Comparison of ENCODE assay signal across 9 cellular contexts in the genomic region with DNA sequence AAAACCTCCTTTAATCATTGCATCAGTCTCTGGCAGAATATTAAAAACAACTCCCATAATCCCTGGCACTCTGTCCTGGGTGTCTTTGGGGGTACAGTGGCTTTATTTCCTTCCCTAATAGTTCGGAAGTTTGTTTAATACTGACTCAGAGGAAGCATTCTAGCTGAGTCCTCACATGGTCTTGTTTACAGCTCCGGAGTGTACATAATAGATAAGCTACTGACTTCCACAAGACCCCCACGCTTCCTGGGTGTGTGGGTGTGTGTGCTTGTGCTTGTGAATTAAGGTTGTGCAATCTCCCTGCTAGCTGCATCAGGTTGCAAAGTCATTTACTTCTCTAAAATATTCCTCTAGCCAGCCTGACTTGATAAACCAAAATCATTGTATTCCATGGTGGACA.
DNase-seq lines count a peak whose midpoint lies in the region; ATAC-seq and TF ChIP-seq lines count a peak whose summit lies in the region.
"Had no signal": no experiment of that assay in that cellular context is flagged by ENCODE, and none has a peak within 500 bp of the region (broad histone marks: within the 10 kb centered on the region; RNA-seq: fewer than 3 reads in every experiment).

No MANE protein-coding gene starts in this region.

- no peaks in the 10 kb centered on the region for H3K79me2 ChIP-seq in HCT116 (ENCODE audit: insufficient read depth, low read length)

- H3K27ac Mint-ChIP-seq in activated CD4-positive, alpha-beta memory T cell treated with anti-CD3 and anti-CD28 coated beads for 36 hours: no peak overlapping the region

- H3K27me3 Mint-ChIP-seq in activated CD4-positive, alpha-beta memory T cell treated with anti-CD3 and anti-CD28 coated beads for 36 hours: peaks cover 11% of the 10 kb centered on the region

- no peaks in the 10 kb centered on the region for H3K9me3 Mint-ChIP-seq in activated CD4-positive, alpha-beta memory T cell treated with anti-CD3 and anti-CD28 coated beads for 36 hours

- RAD21 ChIA-PET in HCT116 (lab: Charles Lee; ENCODE audit: low non-redundant PET in 1 of 2, low total read pairs in 2 of 2, uncharacterized antibody in 2 of 2, unreplicated experiment in 2 of 2): interaction anchor here in 1 of 2 experiments (1.0 kb wide), 1 partner anchor 58 kb away, joined by 3 read pairs; no protein-coding TSS in a partner anchor

- TF ChIP-seq CTCF in HCT116 (IDR thresholded peaks at IDR 0.05 in 2 of 3, conservative IDR thresholded peaks at IDR 0.05 in 1 of 3; ENCODE audit: borderline replicate concordance in 1 of 3, insufficient read depth in 1 of 3, low read depth in 2 of 3, low read length in 2 of 3): no peak

- H3K36me3 Mint-ChIP-seq in activated CD4-positive, alpha-beta memory T cell treated with anti-CD3 and anti-CD28 coated beads for 36 hours: no peaks in the 10 kb centered on the region

- POLR2A ChIA-PET in HCT116 (lab: Charles Lee): interaction anchor here (0.7 to 1.5 kb wide), 8 partner anchors 8 to 58 kb away, joined by 3 to 7 read pairs (median 4); no protein-coding TSS in a partner anchor
- POLR2A ChIA-PET in activated CD4-positive, alpha-beta memory T cell treated with anti-CD3 and anti-CD28 coated beads for 36 hours (lab: Charles Lee): no interaction called here

- no peaks in the 10 kb centered on the region for H3K27me3 ChIP-seq in HCT116 (ENCODE audit: insufficient read depth, low read length)

- no peaks in the 10 kb centered on the region for H3K9me2 ChIP-seq in HCT116 (ENCODE audit: insufficient read depth)

- H3K4me3 ChIP-seq in HCT116 (replicated peaks in 1 of 2; ENCODE audit: low read depth in 1 of 2, low read length in 2 of 2): no peak overlapping the region

- H3K4me1 Mint-ChIP-seq in activated CD4-positive, alpha-beta memory T cell treated with anti-CD3 and anti-CD28 coated beads for 36 hours (ENCODE audit: low read depth): peaks cover 4% of the 10 kb centered on the region

- no peaks in the 10 kb centered on the region for H3K9me3 ChIP-seq in HCT116 (ENCODE audit: control insufficient read depth in 1 of 2, insufficient read depth in 1 of 2, low read depth in 1 of 2, low read length in 2 of 2)

- no peaks in the 10 kb centered on the region for H4K20me1 ChIP-seq in HCT116 (ENCODE audit: insufficient read depth)

- peak overlapping the region; percentile 11; the same call in 1 of the 2 replicates for H3K27ac ChIP-seq in HCT116 (ENCODE audit: low read depth, low read length)

- peak; percentile 7 for DNase-seq in HCT116 (ENCODE audit: low read depth, low spot score)
- DNase-seq in globus pallidus (ENCODE audit: low spot score): peak; percentile 37
- DNase-seq in renal cortical epithelial cell (ENCODE audit: low read depth): peak; percentile 97
- no peak for DNase-seq in DMS79 treated with DMSO at 0.1 percent for 48 hours (lab: John Stamatoyannopoulos, UW)
- DNase-seq in activated CD4-positive, alpha-beta memory T cell treated with anti-CD3 and anti-CD28 coated beads for 36 hours: no peak
- no peak for DNase-seq in NOMO-1 treated with dmso at 0.1 percent for 144 hours (lab: John Stamatoyannopoulos, UW; ENCODE audit: unreplicated experiment)
- DNase-seq: mesendoderm had no signal

- no peak for TF ChIP-seq POLR2A in HCT116 (IDR thresholded peaks at IDR 0.05; ENCODE audit: borderline replicate concordance, extremely low read depth, insufficient read depth, insufficient read length)

- ATAC-seq in HCT116 (no peak), SK-N-SH treated with all-trans-retinoic acid at 6 μM for 48 hours (peak; percentile 36; the same call in 2 of the 3 replicates), GM21390 (IDR thresholded peaks at IDR 0.05; ENCODE audit: unreplicated experiment) (no peak)

- no peaks in the 10 kb centered on the region for H3K36me3 ChIP-seq in HCT116 (ENCODE audit: control insufficient read depth in 1 of 2, insufficient read depth in 2 of 2, low read length in 2 of 2)

- TF ChIP-seq RAD21 in HCT116 (IDR thresholded peaks at IDR 0.05; ENCODE audit: low read depth): no peak

- 0 out of 2 replicates have a peak overlapping the region, but pooled peaks have one; percentile 23 for H3K4me2 ChIP-seq in HCT116 (ENCODE audit: low read length)

- no peak overlapping the region for H3K4me3 Mint-ChIP-seq in activated CD4-positive, alpha-beta memory T cell treated with anti-CD3 and anti-CD28 coated beads for 36 hours

- peaks cover 21 to 24% of the 10 kb centered on the region in 2 experiments for H3K4me1 ChIP-seq in HCT116 (ENCODE audit: control insufficient read depth in 1 of 2, insufficient read depth in 2 of 2, low read length in 2 of 2)

- H3K9ac ChIP-seq in HCT116 (ENCODE audit: low read length): no peak overlapping the region

- BruUV-seq in HCT116 (replicated peaks; lab: Mats Ljungman, UMichigan): no TSS peak

- CTCF ChIA-PET in HCT116 (lab: Charles Lee): interaction anchor here (0.9 to 1.0 kb wide), 2 partner anchors 11 to 53 kb away, joined by 3 read pairs; no protein-coding TSS in a partner anchor
- CTCF ChIA-PET in activated CD4-positive, alpha-beta memory T cell treated with anti-CD3 and anti-CD28 coated beads for 36 hours (lab: Charles Lee): no interaction called here

- intact Hi-C loops in HCT116 (cut with micrococcal nuclease): no loop called here
- intact Hi-C loops in activated CD4-positive, alpha-beta memory T cell treated with anti-CD3 and anti-CD28 coated beads for 36 hours (cut with micrococcal nuclease): no loop called here

- peak overlapping the region; percentile 20 for H2AFZ ChIP-seq in HCT116 (ENCODE audit: low read depth, low read length, poor library complexity, severe bottlenecking)

TF ChIP-seq in HCT116, 20 proteins besides CTCF, POLR2A, EP300 and RAD21 (continues in another document):
- TF ChIP-seq YY1 (IDR thresholded peaks at IDR 0.05; ENCODE audit: extremely low read depth, insufficient replicate concordance, low read depth, low read length) (no peak), ELF1 (IDR thresholded peaks at IDR 0.05; ENCODE audit: borderline replicate concordance, low read depth) (no peak), SIN3A (IDR thresholded peaks at IDR 0.05; ENCODE audit: low read depth) (no peak), JUND (IDR thresholded peaks at IDR 0.05) (peak; percentile 37), EZH2phosphoT487 (IDR thresholded peaks at IDR 0.05; ENCODE audit: borderline replicate concordance) (no peak), CBX3 (IDR thresholded peaks at IDR 0.05; ENCODE audit: low read depth) (no peak), CEBPB (IDR thresholded peaks at IDR 0.05; ENCODE audit: low read depth) (peak; percentile 94), ZNF274 (IDR thresholded peaks at IDR 0.05; ENCODE audit: low read depth, low read length) (no peak)
- TF ChIP-seq, protein P1, sequence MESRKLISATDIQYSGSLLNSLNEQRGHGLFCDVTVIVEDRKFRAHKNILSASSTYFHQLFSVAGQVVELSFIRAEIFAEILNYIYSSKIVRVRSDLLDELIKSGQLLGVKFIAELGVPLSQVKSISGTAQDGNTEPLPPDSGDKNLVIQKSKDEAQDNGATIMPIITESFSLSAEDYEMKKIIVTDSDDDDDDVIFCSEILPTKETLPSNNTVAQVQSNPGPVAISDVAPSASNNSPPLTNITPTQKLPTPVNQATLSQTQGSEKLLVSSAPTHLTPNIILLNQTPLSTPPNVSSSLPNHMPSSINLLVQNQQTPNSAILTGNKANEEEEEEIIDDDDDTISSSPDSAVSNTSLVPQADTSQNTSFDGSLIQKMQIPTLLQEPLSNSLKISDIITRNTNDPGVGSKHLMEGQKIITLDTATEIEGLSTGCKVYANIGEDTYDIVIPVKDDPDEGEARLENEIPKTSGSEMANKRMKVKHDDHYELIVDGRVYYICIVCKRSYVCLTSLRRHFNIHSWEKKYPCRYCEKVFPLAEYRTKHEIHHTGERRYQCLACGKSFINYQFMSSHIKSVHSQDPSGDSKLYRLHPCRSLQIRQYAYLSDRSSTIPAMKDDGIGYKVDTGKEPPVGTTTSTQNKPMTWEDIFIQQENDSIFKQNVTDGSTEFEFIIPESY (IDR thresholded peaks at IDR 0.05; ENCODE audit: extremely low read depth, insufficient replicate concordance, low read length): no peak
- TF ChIP-seq, protein P2, sequence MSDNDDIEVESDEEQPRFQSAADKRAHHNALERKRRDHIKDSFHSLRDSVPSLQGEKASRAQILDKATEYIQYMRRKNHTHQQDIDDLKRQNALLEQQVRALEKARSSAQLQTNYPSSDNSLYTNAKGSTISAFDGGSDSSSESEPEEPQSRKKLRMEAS (IDR thresholded peaks at IDR 0.05): no peak

TF ChIP-seq in SK-N-SH treated with all-trans-retinoic acid at 6 μM for 48 hours, 23 proteins besides CTCF, POLR2A, EP300 and RAD21 (continues in another document):
- no peak for TF ChIP-seq TCF4 (CRISPR knock-in tag; IDR thresholded peaks at IDR 0.05; ENCODE audit: borderline replicate concordance)
- no peak for TF ChIP-seq RARB (CRISPR knock-in tag; IDR thresholded peaks at IDR 0.05)
- no peak for TF ChIP-seq TOX (CRISPR knock-in tag; IDR thresholded peaks at IDR 0.05; ENCODE audit: borderline replicate concordance)
- no peak for TF ChIP-seq PATZ1 (CRISPR knock-in tag; IDR thresholded peaks at IDR 0.05; ENCODE audit: borderline replicate concordance)
- no peak for TF ChIP-seq BACH2 (CRISPR knock-in tag; IDR thresholded peaks at IDR 0.05; ENCODE audit: borderline replicate concordance)
- TF ChIP-seq SNAI2 (CRISPR knock-in tag; IDR thresholded peaks at IDR 0.05): no peak
- TF ChIP-seq ZNF70 (CRISPR knock-in tag; IDR thresholded peaks at IDR 0.05): no peak

Comparison
In these comparisons a context has a peak if more than half of its experiments do, and no peak if none do; other contexts are left out.
1. DNase-seq: peak in HCT116 (single experiment), globus pallidus (single experiment) and renal cortical epithelial cell (single experiment); none in DMS79 treated with DMSO at 0.1 percent for 48 hours (single experiment), activated CD4-positive, alpha-beta memory T cell treated with anti-CD3 and anti-CD28 coated beads for 36 hours (single experiment) and NOMO-1 treated with dmso at 0.1 percent for 144 hours (single experiment).